32 cellular contexts compared by ENCODE assay signal in the genomic region with DNA sequence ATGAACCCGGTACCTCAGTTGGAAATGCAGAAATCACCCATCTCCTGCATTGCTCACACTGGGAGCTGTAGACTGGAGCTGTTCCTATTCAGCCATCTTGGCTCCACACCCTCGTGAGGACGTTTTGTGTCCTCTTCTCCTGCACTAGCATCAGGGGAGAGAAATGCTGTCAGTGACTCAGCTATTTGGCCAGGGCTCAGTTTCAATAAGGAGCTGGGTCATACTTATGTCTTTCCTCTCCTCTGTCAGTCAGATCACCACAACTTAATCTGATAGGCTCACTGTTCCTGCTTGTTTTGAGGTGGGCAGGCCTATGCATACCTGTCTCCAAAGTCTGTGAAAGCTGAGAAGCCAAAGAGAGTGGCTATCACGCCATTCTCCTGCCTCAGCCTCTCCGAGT.
"Had no signal": no experiment of that assay in that cellular context is flagged by ENCODE, and none has a peak within 500 bp of the region (broad histone marks: within the 10 kb centered on the region; RNA-seq: fewer than 3 reads in every experiment).

No MANE protein-coding gene starts in this region.

- H3K4me3 Mint-ChIP-seq: activated B cell treated with CpG ODN at 0.5 μM for 24 hours; activated CD4-positive, alpha-beta memory T cell treated with anti-CD3 and anti-CD28 coated beads for 36 hours; activated CD4-positive, alpha-beta T cell treated with anti-CD3 and anti-CD28 coated beads for 36 hours; activated CD4-positive, alpha-beta T cell treated with anti-CD3 and anti-CD28 coated beads, Interleukin-2, amount 10 ng/mL, durations not matched to agents 24 days and 14 days; activated CD8-positive, alpha-beta memory T cell treated with anti-CD3 and anti-CD28 coated beads, Interleukin-2, amount 10 ng/mL, durations not matched to agents 7 days and 5 days; activated CD8-positive, alpha-beta T cell treated with anti-CD3 and anti-CD28 coated beads, Interleukin-2, amount 10 ng/mL, durations not matched to agents 7 days and 5 days; activated naive CD4-positive, alpha-beta T cell treated with anti-CD3 and anti-CD28 coated beads, Interleukin-2, amount 10 ng/mL, durations not matched to agents 7 days and 5 days; activated naive CD8-positive, alpha-beta T cell treated with anti-CD3 and anti-CD28 coated beads, Interleukin-2, amount 10 ng/mL, durations not matched to agents 7 days and 5 days; activated T-cell treated with anti-CD3 and anti-CD28 coated beads, Interleukin-2, amount 50 U/mL, for 72 hours; brain; T-helper 17 cell; T-helper 2 cell treated with Interferon-gamma antibody and Interleukin-4, amounts not matched to agents 5 μg/mL and 100 μg/mL, for 36 hours had no signal

- H3K36me3 Mint-ChIP-seq: activated CD4-positive, alpha-beta memory T cell treated with anti-CD3 and anti-CD28 coated beads for 36 hours; activated CD8-positive, alpha-beta memory T cell treated with anti-CD3 and anti-CD28 coated beads, Interleukin-2, amount 10 ng/mL, durations not matched to agents 7 days and 5 days; activated naive CD4-positive, alpha-beta T cell treated with anti-CD3 and anti-CD28 coated beads, Interleukin-2, amount 10 ng/mL, durations not matched to agents 7 days and 5 days; activated naive CD4-positive, alpha-beta T cell treated with anti-CD3 and anti-CD28 coated beads, Interleukin-2, amount 50 U/mL, for 72 hours; activated naive CD8-positive, alpha-beta T cell treated with anti-CD3 and anti-CD28 coated beads, Interleukin-2, amount 10 ng/mL, durations not matched to agents 7 days and 5 days had no signal

- H3K4me3 ChIP-seq: ascending aorta, breast epithelium, cardiac muscle cell, colonic mucosa, esophagus squamous epithelium, gastroesophageal sphincter, heart right ventricle had no signal

- DNase-seq: activated B cell treated with CpG ODN at 0.5 μM for 24 hours; activated CD4-positive, alpha-beta memory T cell treated with anti-CD3 and anti-CD28 coated beads for 36 hours; activated CD4-positive, alpha-beta T cell treated with anti-CD3 and anti-CD28 coated beads for 36 hours; activated CD4-positive, alpha-beta T cell treated with anti-CD3 and anti-CD28 coated beads, Interleukin-2, amount 10 ng/mL, durations not matched to agents 24 days and 14 days; activated CD4-positive, CD25-positive, alpha-beta regulatory T cell treated with anti-CD3 and anti-CD28 coated beads, Interleukin-2, amount 50 U/mL, for 72 hours; activated CD8-positive, alpha-beta memory T cell treated with anti-CD3 and anti-CD28 coated beads, Interleukin-2, amount 10 ng/mL, durations not matched to agents 7 days and 5 days; activated CD8-positive, alpha-beta memory T cell treated with anti-CD3 and anti-CD28 coated beads, Interleukin-2, amount 50 U/mL, for 4 hours; activated CD8-positive, alpha-beta T cell treated with anti-CD3 and anti-CD28 coated beads, Interleukin-2, amount 10 ng/mL, durations not matched to agents 7 days and 5 days; activated gamma-delta T cell; activated naive CD4-positive, alpha-beta T cell; activated naive CD4-positive, alpha-beta T cell treated with anti-CD3 and anti-CD28 coated beads, Interleukin-2, amount 10 ng/mL, durations not matched to agents 7 days and 5 days; activated naive CD8-positive, alpha-beta T cell treated with anti-CD3 and anti-CD28 coated beads, Interleukin-2, amount 10 ng/mL, durations not matched to agents 7 days and 5 days; activated T-cell treated with anti-CD3 and anti-CD28 coated beads, Interleukin-2, amount 50 U/mL, for 1 hour; activated T-cell treated with anti-CD3 and anti-CD28 coated beads, Interleukin-2, amount 50 U/mL, for 72 hours; central memory CD4-positive, alpha-beta T cell; cerebellar nuclear complex; colonic mucosa; effector CD8-positive, alpha-beta T cell; esophagus squamous epithelium; foreskin melanocyte; heart right ventricle; T-helper 17 cell; T1000; WERI-Rb-1 had no signal

- H3K4me1 Mint-ChIP-seq: activated B cell treated with CpG ODN at 0.5 μM for 24 hours; activated CD4-positive, alpha-beta T cell treated with anti-CD3 and anti-CD28 coated beads for 36 hours; activated CD4-positive, alpha-beta T cell treated with anti-CD3 and anti-CD28 coated beads, Interleukin-2, amount 10 ng/mL, durations not matched to agents 24 days and 14 days; activated CD8-positive, alpha-beta memory T cell treated with anti-CD3 and anti-CD28 coated beads, Interleukin-2, amount 10 ng/mL, durations not matched to agents 7 days and 5 days; activated naive CD4-positive, alpha-beta T cell treated with anti-CD3 and anti-CD28 coated beads, Interleukin-2, amount 10 ng/mL, durations not matched to agents 7 days and 5 days; activated naive CD8-positive, alpha-beta T cell treated with anti-CD3 and anti-CD28 coated beads, Interleukin-2, amount 10 ng/mL, durations not matched to agents 7 days and 5 days; brain; T-helper 17 cell had no signal

- ATAC-seq: activated CD4-positive, alpha-beta T cell treated with anti-CD3 and anti-CD28 coated beads for 36 hours; activated CD8-positive, alpha-beta memory T cell treated with anti-CD3 and anti-CD28 coated beads, Interleukin-2, amount 10 ng/mL, durations not matched to agents 7 days and 5 days; activated CD8-positive, alpha-beta T cell treated with anti-CD3 and anti-CD28 coated beads, Interleukin-2, amount 10 ng/mL, durations not matched to agents 7 days and 5 days; activated naive CD4-positive, alpha-beta T cell treated with anti-CD3 and anti-CD28 coated beads, Interleukin-2, amount 50 U/mL, for 72 hours; activated T-cell treated with anti-CD3 and anti-CD28 coated beads, Interleukin-2, amount 50 U/mL, for 72 hours; gastroesophageal sphincter; heart right ventricle; T-helper 17 cell had no signal

- H3K36me3 ChIP-seq: ascending aorta, breast epithelium, cardiac muscle cell, colonic mucosa, esophagus squamous epithelium, gastroesophageal sphincter, heart right ventricle, WERI-Rb-1 had no signal

- H3K27me3 Mint-ChIP-seq: activated B cell treated with CpG ODN at 0.5 μM for 24 hours; activated CD4-positive, alpha-beta memory T cell treated with anti-CD3 and anti-CD28 coated beads for 36 hours; activated CD4-positive, alpha-beta T cell treated with anti-CD3 and anti-CD28 coated beads for 36 hours; activated CD4-positive, alpha-beta T cell treated with anti-CD3 and anti-CD28 coated beads, Interleukin-2, amount 10 ng/mL, durations not matched to agents 24 days and 14 days; activated CD8-positive, alpha-beta memory T cell treated with anti-CD3 and anti-CD28 coated beads, Interleukin-2, amount 10 ng/mL, durations not matched to agents 7 days and 5 days; activated naive CD4-positive, alpha-beta T cell treated with anti-CD3 and anti-CD28 coated beads, Interleukin-2, amount 10 ng/mL, durations not matched to agents 7 days and 5 days; activated naive CD8-positive, alpha-beta T cell treated with anti-CD3 and anti-CD28 coated beads, Interleukin-2, amount 10 ng/mL, durations not matched to agents 7 days and 5 days; brain; T-helper 17 cell had no signal

- H3K27ac ChIP-seq: ascending aorta, breast epithelium, cardiac muscle cell, colonic mucosa, epithelial cell of prostate, esophagus squamous epithelium, gastroesophageal sphincter, heart right ventricle, WERI-Rb-1 had no signal

- H3K27me3 ChIP-seq: ascending aorta, breast epithelium, cardiac muscle cell, colonic mucosa, esophagus squamous epithelium, gastroesophageal sphincter, heart right ventricle had no signal

- H3K4me1 ChIP-seq: ascending aorta, breast epithelium, colonic mucosa, esophagus squamous epithelium, gastroesophageal sphincter, heart right ventricle had no signal

- H3K27ac Mint-ChIP-seq: activated B cell treated with CpG ODN at 0.5 μM for 24 hours; activated CD4-positive, alpha-beta memory T cell treated with anti-CD3 and anti-CD28 coated beads for 36 hours; activated CD4-positive, alpha-beta T cell treated with anti-CD3 and anti-CD28 coated beads for 36 hours; activated CD4-positive, alpha-beta T cell treated with anti-CD3 and anti-CD28 coated beads, Interleukin-2, amount 10 ng/mL, durations not matched to agents 24 days and 14 days; activated CD8-positive, alpha-beta memory T cell treated with anti-CD3 and anti-CD28 coated beads, Interleukin-2, amount 10 ng/mL, durations not matched to agents 7 days and 5 days; activated CD8-positive, alpha-beta T cell treated with anti-CD3 and anti-CD28 coated beads, Interleukin-2, amount 10 ng/mL, durations not matched to agents 7 days and 5 days; activated naive CD4-positive, alpha-beta T cell treated with anti-CD3 and anti-CD28 coated beads, Interleukin-2, amount 10 ng/mL, durations not matched to agents 7 days and 5 days; activated naive CD4-positive, alpha-beta T cell treated with anti-CD3 and anti-CD28 coated beads, Interleukin-2, amount 50 U/mL, for 72 hours; activated naive CD8-positive, alpha-beta T cell treated with anti-CD3 and anti-CD28 coated beads, Interleukin-2, amount 10 ng/mL, durations not matched to agents 7 days and 5 days; activated T-cell treated with anti-CD3 and anti-CD28 coated beads, Interleukin-2, amount 50 U/mL, for 72 hours; brain; T-helper 17 cell; T-helper 2 cell treated with Interferon-gamma antibody and Interleukin-4, amounts not matched to agents 5 μg/mL and 100 μg/mL, for 36 hours had no signal

- H3K9me3 ChIP-seq: ascending aorta, colonic mucosa had no signal
